In the genomic region with DNA sequence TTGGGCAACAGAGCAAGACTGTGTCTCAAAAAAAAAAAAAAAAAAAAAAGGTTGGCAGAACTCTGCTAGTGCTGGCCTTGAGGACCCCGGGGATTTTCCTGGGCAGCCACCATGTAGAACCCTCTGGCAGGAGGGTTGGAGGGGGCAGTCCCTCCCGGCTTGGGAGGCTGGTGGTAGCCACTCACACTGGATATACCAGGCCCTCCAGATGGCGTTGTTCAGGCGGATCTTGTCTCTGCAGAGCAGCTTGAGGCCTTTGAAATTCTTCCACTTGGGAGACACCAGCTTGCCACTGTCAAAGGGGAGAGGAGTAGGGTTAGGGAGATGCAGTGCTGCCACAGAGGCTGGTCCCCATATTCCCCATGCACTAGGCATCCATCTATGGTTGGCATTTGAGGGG, we compare ENCODE assay signal across 13 cellular contexts. TPM values are rescaled to one million over a fixed set of nuclear protein-coding genes. Genes with fewer than 3 reads are reported as not detected.
A peak's percentile ranks its signal among the peaks of the same experiment; 100 is the strongest.
DNase-seq lines count a peak whose midpoint lies in the region; ATAC-seq and TF ChIP-seq lines count a peak whose summit lies in the region.
"Had no signal": no experiment of that assay in that cellular context is flagged by ENCODE, and none has a peak within 500 bp of the region (broad histone marks: within the 10 kb centered on the region; RNA-seq: fewer than 3 reads in every experiment).

No MANE protein-coding gene starts in this region.

- H3K4me1 Mint-ChIP-seq in WTC11, result peaks cover 9% of the 10 kb centered on the region

- no peaks in the 10 kb centered on the region for H4K20me1 ChIP-seq in Karpas-422 (ENCODE audit: insufficient read depth, low read depth, low read length)

- no peaks in the 10 kb centered on the region for H3K27me3 Mint-ChIP-seq in WTC11 (ENCODE audit: low read depth)

- CTCF ChIA-PET in WTC11 (lab: Charles Lee), result interaction anchor here (0.6 to 6.9 kb wide), 12 partner anchors 9 to 478 kb away, joined by 3 to 53 read pairs (median 4); no protein-coding TSS in a partner anchor

- DNase-seq in DMS 273 (lab: John Stamatoyannopoulos, UW; ENCODE audit: unreplicated experiment) (peak; percentile 93), Karpas-422 (peak; percentile 55), WTC11 (ENCODE audit: low spot score) (no peak), kidney epithelial cell (ENCODE audit: low read depth) (no peak), UCSD-AML1 (lab: John Stamatoyannopoulos, UW; ENCODE audit: unreplicated experiment) (no peak), posterior cingulate gyrus (no peak)
- DNase-seq in effector CD8-positive, alpha-beta T cell (lab: John Stamatoyannopoulos, UW), result no peak
- DNase-seq: activated T-cell treated with anti-CD3 and anti-CD28 coated beads, Interleukin-2, amount 50 U/mL, for 4 hours; COR-L47; mucosa of descending colon; SHP77 treated with DMSO at 0.1 percent for 48 hours had no signal

- no peaks in the 10 kb centered on the region for H3K36me3 Mint-ChIP-seq in WTC11

- H3K27ac Mint-ChIP-seq in WTC11, result no peak overlapping the region

- no peaks in the 10 kb centered on the region for H3K9me3 ChIP-seq in Karpas-422 (ENCODE audit: low read length)
- H3K9me3 ChIP-seq: mucosa of descending colon had no signal

- H3K4me2 ChIP-seq in Karpas-422 (ENCODE audit: low read depth, low read length, poor library complexity, severe bottlenecking), result no peak overlapping the region

- H3K4me3 ChIP-seq in Karpas-422 (ENCODE audit: low read length) (no peak overlapping the region), kidney epithelial cell (ENCODE audit: low read depth, low read length) (no peak overlapping the region)
- H3K4me3 ChIP-seq: mucosa of descending colon had no signal

- no peak overlapping the region for H2AFZ ChIP-seq in Karpas-422 (ENCODE audit: low read length)

- no peaks in the 10 kb centered on the region for H3K79me2 ChIP-seq in Karpas-422 (ENCODE audit: low read length)

- peak; percentile 67 for ATAC-seq in WTC11
- ATAC-seq in HG03378 (IDR thresholded peaks at IDR 0.05; ENCODE audit: unreplicated experiment), result no peak
- ATAC-seq: activated T-cell treated with anti-CD3 and anti-CD28 coated beads, Interleukin-2, amount 50 U/mL, for 4 hours; mucosa of descending colon had no signal

- intact Hi-C loops in posterior cingulate gyrus (cut with DNase I), result no loop called here

- H3K36me3 ChIP-seq in Karpas-422 (ENCODE audit: insufficient read depth, low read length) (no peaks in the 10 kb centered on the region), kidney epithelial cell (ENCODE audit: control insufficient read depth, insufficient read depth, low read length) (no peaks in the 10 kb centered on the region)

- H3K9ac ChIP-seq in Karpas-422 (ENCODE audit: low read length), result no peak overlapping the region

- no peak overlapping the region for H3K4me3 Mint-ChIP-seq in WTC11
- H3K4me3 Mint-ChIP-seq: activated T-cell treated with anti-CD3 and anti-CD28 coated beads, Interleukin-2, amount 50 U/mL, for 4 hours had no signal

- no peaks in the 10 kb centered on the region for H3K27me3 ChIP-seq in Karpas-422 (ENCODE audit: low read length)
- no peaks in the 10 kb centered on the region for H3K27me3 ChIP-seq in kidney epithelial cell (ENCODE audit: control insufficient read depth, insufficient read depth, low read length)

- no peak for TF ChIP-seq CTCF in WTC11 (IDR thresholded peaks at IDR 0.05)
- peak; percentile 9 for TF ChIP-seq CTCF in kidney epithelial cell (IDR thresholded peaks at IDR 0.05; ENCODE audit: insufficient read depth, low read length, poor library complexity, severe bottlenecking)

- no peaks in the 10 kb centered on the region for H3K4me1 ChIP-seq in Karpas-422 (ENCODE audit: low read length)

- no peaks in the 10 kb centered on the region for H3K9me2 ChIP-seq in Karpas-422 (replicated peaks; ENCODE audit: insufficient read depth, low read length)

- H3K27ac ChIP-seq in Karpas-422 (ENCODE audit: low read length), result no peak overlapping the region

- POLR2A ChIA-PET in WTC11 (lab: Charles Lee), result interaction anchor here (0.7 kb wide), 1 partner anchor 284 kb away, joined by 10 read pairs; no protein-coding TSS in a partner anchor

- no peaks in the 10 kb centered on the region for H3K9me3 Mint-ChIP-seq in WTC11
- H3K9me3 Mint-ChIP-seq: activated T-cell treated with anti-CD3 and anti-CD28 coated beads, Interleukin-2, amount 50 U/mL, for 4 hours had no signal

TF ChIP-seq in WTC11, 78 proteins besides CTCF, POLR2A, EP300 and RAD21 (continues in another document):
- TF ChIP-seq ZNF232 (CRISPR knock-in tag; IDR thresholded peaks at IDR 0.05) (no peak), ETV6 (CRISPR knock-in tag; IDR thresholded peaks at IDR 0.05) (no peak), TEAD4 (CRISPR knock-in tag; IDR thresholded peaks at IDR 0.05) (no peak), FOXK1 (CRISPR knock-in tag; IDR thresholded peaks at IDR 0.05) (no peak), ATF1 (CRISPR knock-in tag; IDR thresholded peaks at IDR 0.05) (no peak), ZNF396 (CRISPR knock-in tag; IDR thresholded peaks at IDR 0.05; ENCODE audit: borderline replicate concordance) (no peak), ESRRA (CRISPR knock-in tag; IDR thresholded peaks at IDR 0.05; ENCODE audit: borderline replicate concordance) (no peak)
- TF ChIP-seq, protein P1, sequence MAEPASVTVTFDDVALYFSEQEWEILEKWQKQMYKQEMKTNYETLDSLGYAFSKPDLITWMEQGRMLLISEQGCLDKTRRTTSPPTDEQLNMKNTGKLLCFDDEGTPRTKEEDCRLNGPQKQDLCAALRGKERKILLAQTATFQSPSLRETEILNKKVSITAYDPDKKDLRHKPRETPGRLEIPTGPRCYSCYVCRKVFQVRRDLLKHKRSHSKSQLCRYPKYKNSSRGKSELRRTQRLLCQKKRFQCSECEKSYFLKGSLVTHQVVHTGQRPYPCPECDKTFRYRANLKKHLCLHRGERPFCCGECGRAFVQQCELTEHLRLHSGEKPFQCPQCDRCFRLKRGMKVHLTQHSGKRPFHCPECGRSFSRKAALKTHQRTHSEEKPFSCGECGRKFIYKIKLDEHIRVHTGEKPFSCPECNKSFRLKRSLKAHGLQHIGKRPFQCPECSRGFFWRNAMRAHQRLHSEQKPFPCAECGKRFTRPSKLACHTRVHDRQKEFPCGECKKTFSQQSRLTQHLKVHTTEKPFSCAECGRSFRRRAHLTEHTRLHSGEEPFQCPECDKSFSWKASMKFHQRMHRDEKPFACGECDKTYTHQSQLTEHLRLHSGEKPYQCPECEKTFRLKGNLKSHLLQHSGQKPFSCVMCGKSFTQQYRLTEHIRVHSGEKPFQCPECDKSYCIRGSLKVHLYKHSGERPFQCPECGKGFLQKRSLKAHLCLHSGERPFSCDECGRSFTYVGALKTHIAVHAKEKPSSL (CRISPR knock-in tag; conservative IDR thresholded peaks at IDR 0.05), result no peak
- TF ChIP-seq, protein P2, sequence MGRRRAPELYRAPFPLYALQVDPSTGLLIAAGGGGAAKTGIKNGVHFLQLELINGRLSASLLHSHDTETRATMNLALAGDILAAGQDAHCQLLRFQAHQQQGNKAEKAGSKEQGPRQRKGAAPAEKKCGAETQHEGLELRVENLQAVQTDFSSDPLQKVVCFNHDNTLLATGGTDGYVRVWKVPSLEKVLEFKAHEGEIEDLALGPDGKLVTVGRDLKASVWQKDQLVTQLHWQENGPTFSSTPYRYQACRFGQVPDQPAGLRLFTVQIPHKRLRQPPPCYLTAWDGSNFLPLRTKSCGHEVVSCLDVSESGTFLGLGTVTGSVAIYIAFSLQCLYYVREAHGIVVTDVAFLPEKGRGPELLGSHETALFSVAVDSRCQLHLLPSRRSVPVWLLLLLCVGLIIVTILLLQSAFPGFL (CRISPR knock-in tag; IDR thresholded peaks at IDR 0.05; ENCODE audit: borderline replicate concordance), result no peak
- TF ChIP-seq, protein P3, sequence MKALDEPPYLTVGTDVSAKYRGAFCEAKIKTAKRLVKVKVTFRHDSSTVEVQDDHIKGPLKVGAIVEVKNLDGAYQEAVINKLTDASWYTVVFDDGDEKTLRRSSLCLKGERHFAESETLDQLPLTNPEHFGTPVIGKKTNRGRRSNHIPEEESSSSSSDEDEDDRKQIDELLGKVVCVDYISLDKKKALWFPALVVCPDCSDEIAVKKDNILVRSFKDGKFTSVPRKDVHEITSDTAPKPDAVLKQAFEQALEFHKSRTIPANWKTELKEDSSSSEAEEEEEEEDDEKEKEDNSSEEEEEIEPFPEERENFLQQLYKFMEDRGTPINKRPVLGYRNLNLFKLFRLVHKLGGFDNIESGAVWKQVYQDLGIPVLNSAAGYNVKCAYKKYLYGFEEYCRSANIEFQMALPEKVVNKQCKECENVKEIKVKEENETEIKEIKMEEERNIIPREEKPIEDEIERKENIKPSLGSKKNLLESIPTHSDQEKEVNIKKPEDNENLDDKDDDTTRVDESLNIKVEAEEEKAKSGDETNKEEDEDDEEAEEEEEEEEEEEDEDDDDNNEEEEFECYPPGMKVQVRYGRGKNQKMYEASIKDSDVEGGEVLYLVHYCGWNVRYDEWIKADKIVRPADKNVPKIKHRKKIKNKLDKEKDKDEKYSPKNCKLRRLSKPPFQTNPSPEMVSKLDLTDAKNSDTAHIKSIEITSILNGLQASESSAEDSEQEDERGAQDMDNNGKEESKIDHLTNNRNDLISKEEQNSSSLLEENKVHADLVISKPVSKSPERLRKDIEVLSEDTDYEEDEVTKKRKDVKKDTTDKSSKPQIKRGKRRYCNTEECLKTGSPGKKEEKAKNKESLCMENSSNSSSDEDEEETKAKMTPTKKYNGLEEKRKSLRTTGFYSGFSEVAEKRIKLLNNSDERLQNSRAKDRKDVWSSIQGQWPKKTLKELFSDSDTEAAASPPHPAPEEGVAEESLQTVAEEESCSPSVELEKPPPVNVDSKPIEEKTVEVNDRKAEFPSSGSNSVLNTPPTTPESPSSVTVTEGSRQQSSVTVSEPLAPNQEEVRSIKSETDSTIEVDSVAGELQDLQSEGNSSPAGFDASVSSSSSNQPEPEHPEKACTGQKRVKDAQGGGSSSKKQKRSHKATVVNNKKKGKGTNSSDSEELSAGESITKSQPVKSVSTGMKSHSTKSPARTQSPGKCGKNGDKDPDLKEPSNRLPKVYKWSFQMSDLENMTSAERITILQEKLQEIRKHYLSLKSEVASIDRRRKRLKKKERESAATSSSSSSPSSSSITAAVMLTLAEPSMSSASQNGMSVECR (CRISPR knock-in tag; IDR thresholded peaks at IDR 0.05; ENCODE audit: borderline replicate concordance), result no peak

RNA-seq across cellular contexts. Expression of a gene that starts 8.4 kb away (rescaled TPM):
- not detected in 2 replicates for total RNA-seq in Karpas-422 (2014; rRNA removed; shearing (Covaris generic); ENCODE audit: low replicate concordance)
- 20.4 to 26.6 TPM (median 23.8 TPM) in 3 replicates for total RNA-seq in WTC11 (2021)
- total RNA-seq in kidney epithelial cell, result 0.04 and 0.14 TPM in 2 replicates
- total RNA-seq: H4 had no signal

RNA-seq across cellular contexts. Expression of a gene that starts 37.5 kb away (rescaled TPM):
- total RNA-seq in Karpas-422 (2014; rRNA removed; shearing (Covaris generic); ENCODE audit: low replicate concordance), result 27.5 and 43.4 TPM in 2 replicates
- 28.6 to 32.3 TPM (median 29.0 TPM) in 3 replicates for total RNA-seq in WTC11 (2021)
- total RNA-seq in kidney epithelial cell, result 56.5 and 65.4 TPM in 2 replicates

RNA-seq across cellular contexts. Expression of a gene that starts 51.7 kb away (rescaled TPM):
- total RNA-seq in Karpas-422 (2014; rRNA removed; shearing (Covaris generic); ENCODE audit: low replicate concordance), result not detected in 2 replicates
- total RNA-seq in WTC11 (2021) (5.7 to 7.5 TPM (median 5.8 TPM) in 3 replicates), kidney epithelial cell (9.0 and 12.2 TPM in 2 replicates)

RNA-seq across cellular contexts. Expression of a gene that starts 58.4 kb away (rescaled TPM):
- 37.2 and 50.9 TPM in 2 replicates for total RNA-seq in Karpas-422 (2014; rRNA removed; shearing (Covaris generic); ENCODE audit: low replicate concordance)
- total RNA-seq in WTC11 (2021) (26.0 to 28.5 TPM (median 27.7 TPM) in 3 replicates), kidney epithelial cell (54.8 and 83.9 TPM in 2 replicates)

Comparison
In these comparisons a context has a peak if more than half of its experiments do, and no peak if none do; other contexts are left out.
1. DNase-seq: peak in DMS 273 (single experiment) and Karpas-422 (single experiment); none in WTC11 (single experiment), kidney epithelial cell (single experiment), UCSD-AML1 (single experiment), posterior cingulate gyrus (0 of 10) and effector CD8-positive, alpha-beta T cell (single experiment).
2. RNA of a gene that starts 8.4 kb away (total RNA-seq): 20.4 to 26.6 TPM in WTC11; 0.04 to 0.14 TPM in kidney epithelial cell and not detected in Karpas-422; every median in the first group is over 10 times any median in the second.